16 cellular contexts compared by ENCODE assay signal in genomic region chr5:998276-998974, GRCh38. TPM values are rescaled to one million over a fixed set of nuclear protein-coding genes. Genes with fewer than 3 reads are reported as not detected.
DNase-seq lines count a peak whose midpoint lies in the region; ATAC-seq and TF ChIP-seq lines count a peak whose summit lies in the region.
"Had no signal": no experiment of that assay in that cellular context is flagged by ENCODE, and none has a peak within 500 bp of the region (broad histone marks: within the 10 kb centered on the region; RNA-seq: fewer than 3 reads in every experiment).

No MANE protein-coding gene starts in this region.

- H3K9me1 ChIP-seq in IMR-90 (ENCODE audit: insufficient read depth, low read length): no peaks in the 10 kb centered on the region

- H3K14ac ChIP-seq in IMR-90 (replicated peaks; ENCODE audit: low read depth, low read length): no peak overlapping the region

- in situ Hi-C loops in IMR-90 (cut with MboI; ENCODE audit: low sequenced_read_pairs): no loop called here

- H3K56ac ChIP-seq in IMR-90 (ENCODE audit: extremely low read depth, insufficient read depth, low read length): no peak overlapping the region

- no peak overlapping the region for H2BK5ac ChIP-seq in IMR-90 (ENCODE audit: low read depth, low read length, poor library complexity, severe bottlenecking)

- H3K4me2 ChIP-seq in IMR-90 (ENCODE audit: low read depth, low read length): no peak overlapping the region
- H3K4me2 ChIP-seq: smooth muscle cell had no signal

- CTCF ChIA-PET in IMR-90 (lab: Yijun Ruan, JAX): interaction anchor here (0.9 kb wide), 1 partner anchor 11 kb away, joined by 4 read pairs; no protein-coding TSS in a partner anchor

- DNase-seq in IMR-90: no peak
- no peak for DNase-seq in esophagus squamous epithelium (lab: John Stamatoyannopoulos, UW)
- peak; percentile 85 for DNase-seq in mesenteric fat pad (ENCODE audit: low spot score)
- no peak for DNase-seq in activated CD4-positive, alpha-beta T cell treated with anti-CD3 and anti-CD28 coated beads, Interleukin-2, amount 50 U/mL, for 4 hours
- DNase-seq in cerebellum (ENCODE audit: low spot score): no peak
- DNase-seq: activated CD4-positive, alpha-beta T cell treated with anti-CD3 and anti-CD28 coated beads, Interleukin-2, amount 50 U/mL, for 48 hours; central memory CD4-positive, alpha-beta T cell; EL; MG63; occipital lobe; stimulated activated naive B cell treated with anti-CD40 and anti-IgM and Interleukin-4, amounts not matched to agents 10 μg/mL and 1 μg/mL and 100 μg/mL, for 72 hours had no signal

- no peak overlapping the region for H3K9ac ChIP-seq in IMR-90 (ENCODE audit: low read depth, low read length)
- no peak overlapping the region for H3K9ac ChIP-seq in stomach smooth muscle (ENCODE audit: low read length in 2 of 2)

- H2BK20ac ChIP-seq in IMR-90 (ENCODE audit: low read depth, low read length): no peak overlapping the region

- no peak overlapping the region for H2BK120ac ChIP-seq in IMR-90 (ENCODE audit: low read depth, low read length)

- dilution Hi-C loops in IMR-90 (cut with HindIII; ENCODE audit: low sequenced_read_pairs, unreplicated experiment): no loop called here

- H3K4me3 ChIP-seq in IMR-90 (ENCODE audit: insufficient read depth, low read depth, low read length): no peak overlapping the region
- no peak overlapping the region for H3K4me3 ChIP-seq in esophagus squamous epithelium
- H3K4me3 ChIP-seq in stomach smooth muscle (ENCODE audit: low read length in 2 of 2): no peak overlapping the region
- H3K4me3 ChIP-seq: MG63, smooth muscle cell had no signal

- H2AK5ac ChIP-seq in IMR-90 (ENCODE audit: low read depth, low read length): no peak overlapping the region

- TF ChIP-seq RAD21 in IMR-90 (IDR thresholded peaks at IDR 0.05; ENCODE audit: low read length): no peak

- intact Hi-C loops in IMR-90 (cut with micrococcal nuclease): no loop called here
- intact Hi-C loops in esophagus squamous epithelium (cut with DNase I): no loop called here

- no TSS peak for BruUV-seq in IMR-90 (replicated peaks; lab: Mats Ljungman, UMichigan)

- H3K27me3 ChIP-seq in IMR-90 (ENCODE audit: control insufficient read depth, insufficient read depth, low read length): peaks cover 36% of the 10 kb centered on the region
- peaks cover 0 to 77% (median 0%) of the 10 kb centered on the region in 4 donors for H3K27me3 ChIP-seq in esophagus squamous epithelium
- H3K27me3 ChIP-seq in stomach smooth muscle (ENCODE audit: control insufficient read depth in 1 of 2, insufficient read depth in 2 of 2, low read length in 2 of 2): no peaks in the 10 kb centered on the region
- H3K27me3 ChIP-seq: MG63 had no signal

- TF ChIP-seq CTCF in IMR-90 (conservative IDR thresholded peaks at IDR 0.05; ENCODE audit: low read depth, low read length) (no peak), esophagus squamous epithelium (IDR thresholded peaks at IDR 0.05) (no peak)

- H3K18ac ChIP-seq in IMR-90 (ENCODE audit: low read depth, low read length): no peak overlapping the region

- no peaks in the 10 kb centered on the region for H4K20me1 ChIP-seq in IMR-90 (ENCODE audit: insufficient read depth, low read length)

- TF ChIP-seq POLR2A in IMR-90 (IDR thresholded peaks at IDR 0.05; ENCODE audit: low read depth, low read length) (no peak), esophagus squamous epithelium (IDR thresholded peaks at IDR 0.05) (no peak)

- no peak overlapping the region for H4K91ac ChIP-seq in IMR-90 (ENCODE audit: insufficient read depth, low read depth, low read length)

- H3K27ac ChIP-seq in IMR-90 (ENCODE audit: insufficient read depth, low read length) (no peak overlapping the region), esophagus squamous epithelium (peak overlapping the region in 3 of 4 donors; percentile 9 to 79 (median 65)), stomach smooth muscle (ENCODE audit: low read length) (peak overlapping the region; percentile 11)

- peaks cover 9% of the 10 kb centered on the region; the same call in 1 of the 2 replicates for H3K4me1 ChIP-seq in IMR-90 (ENCODE audit: control insufficient read depth, insufficient read depth, low read length)
- peaks cover 0 to 25% (median 0%) of the 10 kb centered on the region in 3 donors for H3K4me1 ChIP-seq in esophagus squamous epithelium
- peaks cover 19% of the 10 kb centered on the region for H3K4me1 ChIP-seq in stomach smooth muscle (ENCODE audit: control insufficient read depth, insufficient read depth, low read length)

- no peak overlapping the region for H3K4ac ChIP-seq in IMR-90 (ENCODE audit: low read depth, low read length)

- H3K36me3 ChIP-seq in IMR-90 (ENCODE audit: control insufficient read depth, insufficient read depth, low read length) (no peaks in the 10 kb centered on the region), esophagus squamous epithelium (no peaks in the 10 kb centered on the region), stomach smooth muscle (ENCODE audit: control insufficient read depth in 2 of 2, insufficient read depth in 2 of 2, low read length in 2 of 2) (no peaks in the 10 kb centered on the region)
- H3K36me3 ChIP-seq: MG63 had no signal

- H4K5ac ChIP-seq in IMR-90 (ENCODE audit: low read depth, low read length): no peak overlapping the region

- no peak overlapping the region for H4K8ac ChIP-seq in IMR-90 (ENCODE audit: low read depth in 2 of 2, low read length in 2 of 2)

- no peak overlapping the region for H2AFZ ChIP-seq in IMR-90 (replicated peaks; ENCODE audit: low read length, poor library complexity)

- WGBS in IMR-90 (ENCODE audit: extremely low coverage in 2 of 2, insufficient read length in 1 of 2), 2 experiments: no CpG with 5 or more reads among the region's 11 CpGs
- WGBS in esophagus squamous epithelium, 2 donors: 71 to 86% methylated on average over 3 to 6 of the region's 11 CpGs

- peak; percentile 44 for ATAC-seq in IMR-90 (ENCODE audit: low read depth)
- no peak for ATAC-seq in GM21423 (IDR thresholded peaks at IDR 0.05; ENCODE audit: unreplicated experiment)
- ATAC-seq in HG02678 (IDR thresholded peaks at IDR 0.05; ENCODE audit: unreplicated experiment): no peak
- ATAC-seq: stimulated activated naive B cell treated with anti-CD40 and anti-IgM and Interleukin-4, amounts not matched to agents 10 μg/mL and 1 μg/mL and 100 μg/mL, for 72 hours had no signal

- H2BK15ac ChIP-seq in IMR-90 (ENCODE audit: low read depth, low read length): no peak overlapping the region

- no peaks in the 10 kb centered on the region for H3K9me3 ChIP-seq in IMR-90 (ENCODE audit: control insufficient read depth, insufficient read depth, low read length)
- no peaks in the 10 kb centered on the region for H3K9me3 ChIP-seq in esophagus squamous epithelium
- H3K9me3 ChIP-seq in stomach smooth muscle (ENCODE audit: control insufficient read depth in 2 of 2, low read length in 2 of 2): no peaks in the 10 kb centered on the region
- H3K9me3 ChIP-seq: MG63 had no signal

- POLR2A ChIA-PET in IMR-90 (lab: Charles Lee; ENCODE audit: unreplicated experiment): no interaction called here

- no peak overlapping the region for H3K23ac ChIP-seq in IMR-90 (ENCODE audit: low read depth, low read length)

- H3K79me1 ChIP-seq in IMR-90 (ENCODE audit: low read depth in 1 of 2, low read length in 2 of 2): no peaks in the 10 kb centered on the region

- H2AK9ac ChIP-seq in IMR-90 (replicated peaks; ENCODE audit: low read depth, low read length, poor library complexity): no peak overlapping the region

TF ChIP-seq in IMR-90, 13 proteins besides CTCF, POLR2A, EP300 and RAD21:
- TF ChIP-seq FOS (IDR thresholded peaks at IDR 0.05; ENCODE audit: low read depth, low read length): no peak
- no peak for TF ChIP-seq CHD1 (IDR thresholded peaks at IDR 0.05; ENCODE audit: low read depth, low read length)
- TF ChIP-seq MAZ (IDR thresholded peaks at IDR 0.05; ENCODE audit: borderline replicate concordance, low read depth, low read length): no peak
- TF ChIP-seq SMC3 (IDR thresholded peaks at IDR 0.05; ENCODE audit: low read depth, low read length): no peak
- TF ChIP-seq ELK1 (IDR thresholded peaks at IDR 0.05; ENCODE audit: borderline replicate concordance, low read depth, low read length): no peak
- TF ChIP-seq CEBPB (IDR thresholded peaks at IDR 0.05; ENCODE audit: low read depth, low read length): no peak
- no peak for TF ChIP-seq MXI1 (IDR thresholded peaks at IDR 0.05; ENCODE audit: borderline replicate concordance, low read depth, low read length)
- TF ChIP-seq NFE2L2 (IDR thresholded peaks at IDR 0.05; ENCODE audit: low read depth, low read length): no peak
- no peak for TF ChIP-seq MAFK (IDR thresholded peaks at IDR 0.05; ENCODE audit: low read depth, low read length)
- no peak for TF ChIP-seq RCOR1 (IDR thresholded peaks at IDR 0.05; ENCODE audit: insufficient replicate concordance, low read length)
- no peak for TF ChIP-seq USF2 (IDR thresholded peaks at IDR 0.05; ENCODE audit: low read depth, low read length)
- TF ChIP-seq BHLHE40 (IDR thresholded peaks at IDR 0.05; ENCODE audit: low read depth, low read length): no peak
- no peak for TF ChIP-seq RFX5 (IDR thresholded peaks at IDR 0.05; ENCODE audit: low read depth, low read length)

RNA-seq across cellular contexts. Expression of gene NKD2, which starts 10.2 kb away (rescaled TPM):
- not detected in 2 replicates for total RNA-seq in IMR-90 (2012; rRNA removed)
- polyA plus RNA-seq in IMR-90 (2012; rRNA removed): not detected in 2 replicates
- not detected in 2 replicates for polyA plus RNA-seq in IMR-90 (2012; cell fraction: cytosol; rRNA removed)
- polyA plus RNA-seq in IMR-90 (2012; cell fraction: nucleus; rRNA removed; ENCODE audit: low replicate concordance): not detected in 2 replicates
- total RNA-seq in esophagus squamous epithelium: 10 to 100 TPM in 1 of 4 donors, 1 to 10 TPM in 3; 1.2 to 11.3 (median 1.5) TPM
- 17.1 TPM for total RNA-seq in mesenteric fat pad
- total RNA-seq in cerebellum: 8.0 TPM
- polyA plus RNA-seq: keratinocyte had no signal
